31 cellular contexts compared by ENCODE assay signal in genomic region chr16:55521792-55522191, GRCh38. TPM values are rescaled to one million over a fixed set of nuclear protein-coding genes. Genes with fewer than 3 reads are reported as not detected.
"Had no signal": no experiment of that assay in that cellular context is flagged by ENCODE, and none has a peak within 500 bp of the region (broad histone marks: within the 10 kb centered on the region; RNA-seq: fewer than 3 reads in every experiment).

No MANE protein-coding gene starts in this region.

- H3K9me3 Mint-ChIP-seq: effector memory CD8-positive, alpha-beta T cell had no signal

- ATAC-seq: effector memory CD8-positive, alpha-beta T cell; esophagus mucosa; foreskin keratinocyte; gastrocnemius medialis; gastroesophageal sphincter; heart left ventricle; heart right ventricle had no signal

- H3K4me1 Mint-ChIP-seq: endodermal cell had no signal

- H3K27me3 ChIP-seq: colonic mucosa, dorsolateral prefrontal cortex, esophagus muscularis mucosa, esophagus squamous epithelium, foreskin keratinocyte, gastrocnemius medialis, gastroesophageal sphincter, heart left ventricle, heart right ventricle had no signal

- H3K4me3 ChIP-seq: colonic mucosa, coronary artery, dorsolateral prefrontal cortex, esophagus muscularis mucosa, esophagus squamous epithelium, gastrocnemius medialis, gastroesophageal sphincter, heart left ventricle, heart right ventricle had no signal

- H3K27me3 Mint-ChIP-seq: dendritic cell treated with granulocyte-macrophage colony-stimulating factor and Interleukin-4, amounts not matched to agents 40 ng/mL and 50 ng/mL, for 4 days; effector memory CD8-positive, alpha-beta T cell had no signal

- H3K4me1 ChIP-seq: colonic mucosa, esophagus squamous epithelium, gastrocnemius medialis, gastroesophageal sphincter had no signal

- H3K36me3 ChIP-seq: colonic mucosa, esophagus muscularis mucosa, esophagus squamous epithelium, gastrocnemius medialis, gastroesophageal sphincter, heart left ventricle, heart right ventricle had no signal

- H3K27ac Mint-ChIP-seq: dendritic cell treated with granulocyte-macrophage colony-stimulating factor and Interleukin-4, amounts not matched to agents 40 ng/mL and 50 ng/mL, for 4 days; effector memory CD8-positive, alpha-beta T cell; endodermal cell had no signal

- H3K4me3 Mint-ChIP-seq: dendritic cell treated with granulocyte-macrophage colony-stimulating factor and Interleukin-4, amounts not matched to agents 40 ng/mL and 50 ng/mL, for 4 days; effector memory CD8-positive, alpha-beta T cell; endodermal cell had no signal

- FAIRE-seq: colon, endometrium, endothelial cell of umbilical vein, frontal cortex had no signal

- H3K9me3 ChIP-seq: colonic mucosa, esophagus squamous epithelium, gastrocnemius medialis had no signal

- DNase-seq: colonic mucosa; cortex of kidney; dermis blood vessel endothelial cell; dorsolateral prefrontal cortex; effector CD4-positive, alpha-beta T cell; effector CD8-positive, alpha-beta T cell; effector memory CD4-positive, alpha-beta T cell; effector memory CD8-positive, alpha-beta T cell; endodermal cell; erythroblast; esophagus squamous epithelium; foreskin fibroblast; foreskin keratinocyte; foreskin melanocyte; gastrocnemius medialis; glutamatergic neuron; head of caudate nucleus; heart left ventricle; heart right ventricle had no signal

- H3K27ac ChIP-seq: colonic mucosa, coronary artery, dorsolateral prefrontal cortex, epithelial cell of prostate, esophagus muscularis mucosa, esophagus squamous epithelium, foreskin keratinocyte, gastrocnemius medialis, gastroesophageal sphincter, heart left ventricle, heart right ventricle had no signal

RNA-seq across cellular contexts. Expression of gene CAPNS2, which starts 44.7 kb away (rescaled TPM):
- total RNA-seq: epithelial cell of proximal tubule, frontal cortex, gastrocnemius medialis had no signal
- polyA plus RNA-seq: fibroblast of lung, heart left ventricle had no signal
